Comparison of ENCODE assay signal across 9 cellular contexts in genomic region chr21:45590246-45590725, GRCh38. TPM values are rescaled to one million over a fixed set of nuclear protein-coding genes. Genes with fewer than 3 reads are reported as not detected.
DNase-seq lines count a peak whose midpoint lies in the region; ATAC-seq and TF ChIP-seq lines count a peak whose summit lies in the region.
"Had no signal": no experiment of that assay in that cellular context is flagged by ENCODE, and none has a peak within 500 bp of the region (broad histone marks: within the 10 kb centered on the region; RNA-seq: fewer than 3 reads in every experiment).

No MANE protein-coding gene starts in this region.

- peaks cover 8% of the 10 kb centered on the region for H3K36me3 Mint-ChIP-seq in activated naive CD8-positive, alpha-beta T cell treated with anti-CD3 and anti-CD28 coated beads, Interleukin-2, amount 50 U/mL, for 24 hours (ENCODE audit: low read depth)
- H3K36me3 Mint-ChIP-seq in HFFc6 (ENCODE audit: low read depth), result peaks cover 23% of the 10 kb centered on the region

- H3K9me3 ChIP-seq in Peyer's patch (no peaks in the 10 kb centered on the region), iPS DF 6.9 (ENCODE audit: control insufficient read depth, insufficient read depth, low read length) (peaks cover 5% of the 10 kb centered on the region)

- DNase-seq in GM10248 (ENCODE audit: extremely low spot score) (peak; percentile 91), Peyer's patch (peak; percentile 61 to 81 (median 65)), iPS DF 6.9 (ENCODE audit: low read depth, low spot score) (no peak), NCI-H1436 (lab: John Stamatoyannopoulos, UW) (no peak), HFFc6 (no peak)
- peak; percentile 74 for DNase-seq in activated naive CD8-positive, alpha-beta T cell treated with anti-CD3 and anti-CD28 coated beads, Interleukin-2, amount 50 U/mL, for 24 hours
- peak; percentile 64 to 68 for DNase-seq in stimulated activated CD4-positive, alpha-beta T cell treated with anti-CD3 and anti-CD28 coated beads, Interleukin-1b, Interleukin-23, amount 100 ng/mL, for 1 hour (ENCODE audit: low read depth in 2 of 2)

- H3K4me3 Mint-ChIP-seq in activated naive CD8-positive, alpha-beta T cell treated with anti-CD3 and anti-CD28 coated beads, Interleukin-2, amount 50 U/mL, for 24 hours, result no peak overlapping the region
- no peak overlapping the region for H3K4me3 Mint-ChIP-seq in HFFc6

- peaks cover 17% of the 10 kb centered on the region for H3K9me3 Mint-ChIP-seq in activated naive CD8-positive, alpha-beta T cell treated with anti-CD3 and anti-CD28 coated beads, Interleukin-2, amount 50 U/mL, for 24 hours
- H3K9me3 Mint-ChIP-seq in HFFc6, result peaks cover 41% of the 10 kb centered on the region

- H3K4me3 ChIP-seq in Peyer's patch, result peak overlapping the region; percentile 38 to 56 (median 48)
- peak overlapping the region; percentile 34; the same call in 1 of the 2 replicates for H3K4me3 ChIP-seq in iPS DF 6.9 (ENCODE audit: low read length)

- TF ChIP-seq POLR2A in Peyer's patch (IDR thresholded peaks at IDR 0.05), result no peak

- H3K36me3 ChIP-seq in Peyer's patch (no peaks in the 10 kb centered on the region), iPS DF 6.9 (ENCODE audit: control insufficient read depth, insufficient read depth, low read length) (no peaks in the 10 kb centered on the region)

- H3K27me3 ChIP-seq in Peyer's patch (no peaks in the 10 kb centered on the region), iPS DF 6.9 (ENCODE audit: control insufficient read depth, insufficient read depth, low read length) (no peaks in the 10 kb centered on the region; the same call in 1 of the 2 replicates)

- H3K4me1 ChIP-seq in Peyer's patch, result peaks cover 0 to 19% (median 4%) of the 10 kb centered on the region in 4 donors
- no peaks in the 10 kb centered on the region for H3K4me1 ChIP-seq in iPS DF 6.9 (ENCODE audit: control insufficient read depth, insufficient read depth, low read length)

- ATAC-seq in activated naive CD8-positive, alpha-beta T cell treated with anti-CD3 and anti-CD28 coated beads, Interleukin-2, amount 50 U/mL, for 24 hours, result peak; percentile 76
- no peak for ATAC-seq in HG03520 (IDR thresholded peaks at IDR 0.05; ENCODE audit: unreplicated experiment)

- CTCF ChIA-PET in GM10248 (lab: Yijun Ruan, JAX), result no interaction called here

- TF ChIP-seq CTCF in GM10248 (IDR thresholded peaks at IDR 0.05; ENCODE audit: control extremely low read depth, extremely low read depth, low read depth, missing control alignments) (no peak), Peyer's patch (IDR thresholded peaks at IDR 0.05) (no peak), HFFc6 (IDR thresholded peaks at IDR 0.05) (no peak)

- no CpG with 5 or more reads among the region's 46 CpGs for WGBS in iPS DF 6.9 (ENCODE audit: insufficient coverage, insufficient read length)

- H3K27ac ChIP-seq in Peyer's patch (peak overlapping the region in 3 of 4 donors; percentile 40 to 74 (median 56)), iPS DF 6.9 (ENCODE audit: low read length) (no peak overlapping the region)
- H3K27ac ChIP-seq: KMS-11 had no signal

- POLR2A ChIA-PET in GM10248 (lab: Yijun Ruan, JAX), result no interaction called here

- peaks cover 20% of the 10 kb centered on the region for H3K27me3 Mint-ChIP-seq in activated naive CD8-positive, alpha-beta T cell treated with anti-CD3 and anti-CD28 coated beads, Interleukin-2, amount 50 U/mL, for 24 hours
- peaks cover 21% of the 10 kb centered on the region for H3K27me3 Mint-ChIP-seq in HFFc6 (ENCODE audit: insufficient read depth)

- H3K4me1 Mint-ChIP-seq in activated naive CD8-positive, alpha-beta T cell treated with anti-CD3 and anti-CD28 coated beads, Interleukin-2, amount 50 U/mL, for 24 hours, result peaks cover 11% of the 10 kb centered on the region
- no peaks in the 10 kb centered on the region for H3K4me1 Mint-ChIP-seq in HFFc6 (ENCODE audit: low read depth)

- no peak overlapping the region for H3K27ac Mint-ChIP-seq in activated naive CD8-positive, alpha-beta T cell treated with anti-CD3 and anti-CD28 coated beads, Interleukin-2, amount 50 U/mL, for 24 hours
- H3K27ac Mint-ChIP-seq in HFFc6, result no peak overlapping the region

RNA-seq across cellular contexts. Expression of gene SLC19A1, which starts 48.0 kb away (rescaled TPM):
- 10 to 100 TPM; 10.7 to 70.8 (median 30.5) TPM for total RNA-seq in Peyer's patch
- total RNA-seq in HFFc6 (2021; fragmentation: NEBNext Ultra II Directional; extraction: Animal tissue kit (Norgen Biotek cat#: 25700)), result 10 to 100 TPM; 12.3 to 15.9 (median 14.6) TPM

RNA-seq across cellular contexts. Expression of gene PCBP3, which starts 53.2 kb away (rescaled TPM):
- 1 to 10 TPM in 3 of 4 donors, not detected in 1; 1.1 to 6.0 (median 4.4) TPM for total RNA-seq in Peyer's patch
- not detected for total RNA-seq in HFFc6 (2021; fragmentation: NEBNext Ultra II Directional; extraction: Animal tissue kit (Norgen Biotek cat#: 25700))

Comparison
In these comparisons a context has a peak if more than half of its experiments do, and no peak if none do; other contexts are left out.
1. DNase-seq: peak in GM10248 (single experiment), Peyer's patch (3 of 3), activated naive CD8-positive, alpha-beta T cell treated with anti-CD3 and anti-CD28 coated beads, Interleukin-2, amount 50 U/mL, for 24 hours (single experiment) and stimulated activated CD4-positive, alpha-beta T cell treated with anti-CD3 and anti-CD28 coated beads, Interleukin-1b, Interleukin-23, amount 100 ng/mL, for 1 hour (2 of 2); none in iPS DF 6.9 (single experiment), NCI-H1436 (single experiment) and HFFc6 (single experiment).